In genomic region chr6:129767776-129768490, GRCh38 we compare ENCODE assay signal across 10 cellular contexts. TPM values are rescaled to one million over a fixed set of nuclear protein-coding genes. Genes with fewer than 3 reads are reported as not detected.
A peak's percentile ranks its signal among the peaks of the same experiment; 100 is the strongest.
DNase-seq lines count a peak whose midpoint lies in the region; ATAC-seq and TF ChIP-seq lines count a peak whose summit lies in the region.
"Had no signal": no experiment of that assay in that cellular context is flagged by ENCODE, and none has a peak within 500 bp of the region (broad histone marks: within the 10 kb centered on the region; RNA-seq: fewer than 3 reads in every experiment).

No MANE protein-coding gene starts in this region.

- no peak overlapping the region for H3K9ac ChIP-seq in HUES6 (ENCODE audit: low read length)

- POLR2A ChIA-PET in CD4-positive, alpha-beta T cell (lab: Charles Lee): interaction anchor here (0.6 to 1.9 kb wide), 4 partner anchors 18 to 253 kb away, joined by 3 to 6 read pairs (median 4); no protein-coding TSS in a partner anchor

- no peaks in the 10 kb centered on the region for H3K36me3 ChIP-seq in HUES6 (ENCODE audit: control insufficient read depth, insufficient read depth, low read length)
- H3K36me3 ChIP-seq in brain microvascular endothelial cell (replicated peaks): no peaks in the 10 kb centered on the region
- H3K36me3 ChIP-seq in prostate gland: no peaks in the 10 kb centered on the region
- H3K36me3 ChIP-seq: left lung had no signal

- H3K4me1 Mint-ChIP-seq in CD4-positive, alpha-beta T cell (ENCODE audit: low read depth): peaks cover 12% of the 10 kb centered on the region
- peaks cover 20% of the 10 kb centered on the region for H3K4me1 Mint-ChIP-seq in nephron

- no peak overlapping the region for H3K27ac ChIP-seq in CD4-positive, alpha-beta T cell (ENCODE audit: low read depth, low read length)
- H3K27ac ChIP-seq in HUES6 (ENCODE audit: low read depth, low read length) (no peak overlapping the region), brain microvascular endothelial cell (no peak overlapping the region), prostate gland (no peak overlapping the region), foreskin keratinocyte (no peak overlapping the region)
- H3K27ac ChIP-seq: left lung had no signal

- H3K27ac Mint-ChIP-seq in CD4-positive, alpha-beta T cell: no peak overlapping the region
- H3K27ac Mint-ChIP-seq in nephron: peak overlapping the region; percentile 8 to 33 (median 29)

- in situ Hi-C loops in brain microvascular endothelial cell (cut with HindIII; ENCODE audit: low pct_ligation_motif_present, low sequenced_read_pairs): no loop called here

- whole genome bisulfite sequencing in prostate gland: 55% methylated on average over 11 of the region's 11 CpGs

- H3K4me3 ChIP-seq in HUES6 (ENCODE audit: low read depth, low read length): peak overlapping the region; percentile 55
- peak overlapping the region; percentile 56 for H3K4me3 ChIP-seq in brain microvascular endothelial cell (ENCODE audit: low read depth, low read length)
- H3K4me3 ChIP-seq in prostate gland: no peak overlapping the region

- H3K4me1 ChIP-seq in HUES6 (ENCODE audit: control insufficient read depth, insufficient read depth, low read length) (peaks cover 4% of the 10 kb centered on the region; the same call in 1 of the 2 replicates), prostate gland (replicated peaks) (no peaks in the 10 kb centered on the region), foreskin keratinocyte (no peaks in the 10 kb centered on the region)

- no peak for DNase-seq in CD4-positive, alpha-beta T cell
- DNase-seq in brain microvascular endothelial cell (no peak), prostate gland (ENCODE audit: low spot score) (no peak), HPDE6-E6E7 (ENCODE audit: extremely low spot score) (no peak), foreskin keratinocyte (no peak)
- DNase-seq: cortex of kidney had no signal

- H3K27me3 Mint-ChIP-seq in CD4-positive, alpha-beta T cell: peaks cover 34% of the 10 kb centered on the region
- H3K27me3 Mint-ChIP-seq in nephron (ENCODE audit: low read depth): peaks cover 26% of the 10 kb centered on the region

- no peak for TF ChIP-seq POLR2A in prostate gland (IDR thresholded peaks at IDR 0.05)

- no peaks in the 10 kb centered on the region for H3K9me3 ChIP-seq in CD4-positive, alpha-beta T cell (ENCODE audit: control insufficient read depth, low read length)
- no peaks in the 10 kb centered on the region for H3K9me3 ChIP-seq in HUES6 (ENCODE audit: control insufficient read depth, insufficient read depth, low read depth, low read length)
- H3K9me3 ChIP-seq in prostate gland: no peaks in the 10 kb centered on the region
- H3K9me3 ChIP-seq: left lung had no signal

- H3K36me3 Mint-ChIP-seq in CD4-positive, alpha-beta T cell (ENCODE audit: low read depth): no peaks in the 10 kb centered on the region
- H3K36me3 Mint-ChIP-seq in nephron (ENCODE audit: low read depth): no peaks in the 10 kb centered on the region

- H3K27me3 ChIP-seq in CD4-positive, alpha-beta T cell (ENCODE audit: control insufficient read depth, insufficient read depth, low read length): no peaks in the 10 kb centered on the region
- H3K27me3 ChIP-seq in HUES6 (ENCODE audit: control insufficient read depth, insufficient read depth, low read length) (peaks cover 28% of the 10 kb centered on the region), brain microvascular endothelial cell (replicated peaks) (no peaks in the 10 kb centered on the region), prostate gland (replicated peaks; ENCODE audit: insufficient read depth) (no peaks in the 10 kb centered on the region), foreskin keratinocyte (peaks cover 3% of the 10 kb centered on the region)

- CTCF ChIA-PET in CD4-positive, alpha-beta T cell (lab: Charles Lee): no interaction called here

- TF ChIP-seq CTCF in CD4-positive, alpha-beta T cell (IDR thresholded peaks at IDR 0.05): no peak
- no peak for TF ChIP-seq CTCF in brain microvascular endothelial cell (IDR thresholded peaks at IDR 0.05; ENCODE audit: low read depth, low read length, missing control alignments)
- TF ChIP-seq CTCF in nephron (IDR thresholded peaks at IDR 0.05; ENCODE audit: unreplicated experiment in 3 of 3): no peak
- no peak for TF ChIP-seq CTCF in prostate gland (IDR thresholded peaks at IDR 0.05)
- TF ChIP-seq CTCF in foreskin keratinocyte (conservative IDR thresholded peaks at IDR 0.05): no peak

- peak overlapping the region; percentile 85 for H3K4me3 Mint-ChIP-seq in CD4-positive, alpha-beta T cell
- H3K4me3 Mint-ChIP-seq in nephron: peak overlapping the region; percentile 87 to 91 (median 90)

- intact Hi-C loops in CD4-positive, alpha-beta T cell (cut with DNase I, micrococcal nuclease): no loop called here
- intact Hi-C loops in prostate gland (cut with DNase I): no loop called here

- no peaks in the 10 kb centered on the region for H3K9me3 Mint-ChIP-seq in CD4-positive, alpha-beta T cell
- peaks cover 3% of the 10 kb centered on the region for H3K9me3 Mint-ChIP-seq in nephron

- ATAC-seq in CD4-positive, alpha-beta T cell (ENCODE audit: poor library complexity): no peak
- ATAC-seq in GM18861 (IDR thresholded peaks at IDR 0.05; ENCODE audit: unreplicated experiment) (no peak), foreskin keratinocyte (no peak)

RNA-seq across cellular contexts. Expression of gene ARHGAP18, which starts 58.0 kb away (rescaled TPM):
- total RNA-seq in CD4-positive, alpha-beta T cell: 1 to 10 TPM in 1 of 2 experiments, under 1 TPM in 1; 0.71 to 1.3 TPM
- total RNA-seq in prostate gland: 10 to 100 TPM; 15.0 to 29.1 TPM
- total RNA-seq in foreskin keratinocyte: 37.5 and 57.1 TPM in 2 replicates
- polyA plus RNA-seq in foreskin keratinocyte: 12.4 and 15.7 TPM in 2 replicates

Comparison
In these comparisons a context has a peak if more than half of its experiments do, and no peak if none do; other contexts are left out.
1. H3K4me3 ChIP-seq: peak in HUES6 (single experiment) and brain microvascular endothelial cell (single experiment); none in prostate gland (0 of 2).
2. RNA of gene ARHGAP18, which starts 58.0 kb away (total RNA-seq): 37.5 to 57.1 TPM in foreskin keratinocyte and 15.0 to 29.1 TPM in prostate gland; 0.71 to 1.3 TPM in CD4-positive, alpha-beta T cell; every median in the first group is over 4 times any median in the second.